3 cellular contexts compared by ENCODE assay signal in genomic region chr6:124233221-124233620, GRCh38.
"Had no signal": no experiment of that assay in that cellular context is flagged by ENCODE, and none has a peak within 500 bp of the region (broad histone marks: within the 10 kb centered on the region; RNA-seq: fewer than 3 reads in every experiment).

No MANE protein-coding gene starts in this region.

- H3K4me3 ChIP-seq: GM12878 had no signal

- ATAC-seq: GM12878 had no signal

- DNase-seq: GDM1, GF-D8 had no signal
